ENCODE assay signal across 8 cellular contexts in the genomic region with DNA sequence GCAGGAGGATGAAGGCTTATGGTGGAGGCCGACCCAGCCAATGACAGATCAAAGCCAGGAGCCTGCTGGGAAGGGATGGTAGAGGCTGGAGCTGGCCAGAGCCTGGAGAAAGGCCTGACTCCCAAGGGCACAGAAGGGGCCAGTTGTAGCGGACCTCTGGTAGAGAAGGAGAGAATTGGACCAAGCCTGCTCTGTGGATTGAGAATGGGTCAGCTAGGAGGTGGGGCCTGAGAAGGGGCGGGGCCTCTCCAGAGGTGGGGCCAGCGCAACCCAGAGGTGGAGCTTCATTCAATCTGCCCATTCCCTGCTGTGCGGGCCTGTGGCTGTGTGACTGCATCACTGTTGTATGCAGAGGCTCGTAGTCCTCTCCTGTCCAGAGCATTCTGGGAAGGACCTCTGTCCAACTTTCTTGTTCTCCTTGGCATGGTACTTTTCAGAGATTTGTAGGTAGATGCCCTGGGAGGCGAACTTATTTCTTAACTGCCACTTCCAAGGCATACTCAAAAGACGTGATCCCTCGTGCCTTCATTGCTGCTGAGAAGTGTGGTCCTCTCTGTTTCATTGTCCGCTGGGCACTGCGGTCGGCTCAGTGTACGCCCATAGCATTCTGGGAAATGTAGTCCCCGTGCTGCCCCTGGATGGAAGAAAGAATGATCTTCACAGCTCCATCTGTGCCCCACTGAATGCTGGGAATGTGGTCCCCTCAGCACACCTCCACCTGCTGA. TPM values are rescaled to one million over a fixed set of nuclear protein-coding genes. Genes with fewer than 3 reads are reported as not detected.
DNase-seq lines count a peak whose midpoint lies in the region; ATAC-seq, FAIRE-seq and TF ChIP-seq lines count a peak whose summit lies in the region.

No MANE protein-coding gene starts in this region.

- DNase-seq in activated CD4-positive, alpha-beta T cell treated with anti-CD3 and anti-CD28 coated beads, Interleukin-2, amount 50 U/mL, for 1 hour: peak; percentile 18
- DNase-seq in activated CD4-positive, alpha-beta T cell treated with anti-CD3 and anti-CD28 coated beads, Interleukin-2, amount 50 U/mL, for 4 hours: no peak
- DNase-seq in NCI-H460 (ENCODE audit: extremely low read depth, low read depth) (peak; percentile 40), astrocyte (ENCODE audit: low read depth) (peak; percentile 62), iPS-NIHi11 (ENCODE audit: low spot score) (peak; percentile 61), tibial nerve (ENCODE audit: low spot score in 2 of 2) (peak; percentile 37 to 51)

- no peaks in the 10 kb centered on the region for H3K27me3 Mint-ChIP-seq in astrocyte (ENCODE audit: low read depth, unreplicated experiment)

- peak overlapping the region; percentile 82 for H2AFZ ChIP-seq in astrocyte (ENCODE audit: low read depth, low read length)

- H3K27ac ChIP-seq in astrocyte (ENCODE audit: low read depth, low read length): peak overlapping the region; percentile 71
- peak overlapping the region in 2 of 4 donors; percentile 46 to 78 for H3K27ac ChIP-seq in tibial nerve

- H3K9me3 Mint-ChIP-seq in astrocyte (ENCODE audit: unreplicated experiment): peaks cover 3% of the 10 kb centered on the region

- H3K4me1 Mint-ChIP-seq in astrocyte (ENCODE audit: low read depth, unreplicated experiment): peaks cover 8% of the 10 kb centered on the region

- H3K27ac Mint-ChIP-seq in astrocyte (ENCODE audit: unreplicated experiment): peak overlapping the region; percentile 16

- H3K36me3 Mint-ChIP-seq in astrocyte (ENCODE audit: low read depth, unreplicated experiment): peaks cover 4% of the 10 kb centered on the region

- peak overlapping the region; percentile 62 for H3K9ac ChIP-seq in astrocyte (ENCODE audit: low read length)

- ATAC-seq in HG03280 (IDR thresholded peaks at IDR 0.05; ENCODE audit: unreplicated experiment) (no peak), HG03457 (IDR thresholded peaks at IDR 0.05; ENCODE audit: unreplicated experiment) (no peak)

- no peaks in the 10 kb centered on the region for H3K9me3 ChIP-seq in astrocyte (ENCODE audit: insufficient read depth, low read depth, low read length)
- H3K9me3 ChIP-seq in tibial nerve: no peaks in the 10 kb centered on the region

- peaks cover 3% of the 10 kb centered on the region for H3K4me1 ChIP-seq in astrocyte (ENCODE audit: insufficient read depth, low read length)
- peaks cover 0 to 38% (median 0%) of the 10 kb centered on the region in 4 donors for H3K4me1 ChIP-seq in tibial nerve

- H3K4me3 Mint-ChIP-seq in astrocyte (ENCODE audit: unreplicated experiment): peak overlapping the region; percentile 46

- H3K36me3 ChIP-seq in astrocyte (ENCODE audit: insufficient read depth, low read length) (no peaks in the 10 kb centered on the region), tibial nerve (no peaks in the 10 kb centered on the region)

- H4K20me1 ChIP-seq in astrocyte (ENCODE audit: insufficient read depth, low read length): no peaks in the 10 kb centered on the region

- peaks cover 2% of the 10 kb centered on the region for H3K79me2 ChIP-seq in astrocyte (ENCODE audit: insufficient read depth, low read length)

- H3K4me3 ChIP-seq in astrocyte (ENCODE audit: insufficient read depth, low read depth, low read length): peak overlapping the region; percentile 49
- peak overlapping the region in 1 of 4 donors; percentile 11 for H3K4me3 ChIP-seq in tibial nerve

- no peak for TF ChIP-seq CTCF in astrocyte (IDR thresholded peaks at IDR 0.05; ENCODE audit: insufficient read depth, low read depth, low read length)
- TF ChIP-seq CTCF in tibial nerve (IDR thresholded peaks at IDR 0.05): no peak

- peak; percentile 73 for FAIRE-seq in astrocyte (lab: Jason Lieb, UNC)

- H3K4me2 ChIP-seq in astrocyte (ENCODE audit: low read length): peak overlapping the region; percentile 84

- peaks cover 5% of the 10 kb centered on the region for H3K27me3 ChIP-seq in astrocyte (ENCODE audit: insufficient read depth, low read length)
- peaks cover 2 to 30% of the 10 kb centered on the region in 2 donors for H3K27me3 ChIP-seq in tibial nerve

- no peak for TF ChIP-seq POLR2A in tibial nerve (IDR thresholded peaks at IDR 0.05)

- WGBS in tibial nerve, 2 donors: 30 to 35% methylated on average over 13 to 14 of the region's 14 CpGs

- no peak for TF ChIP-seq EP300 in tibial nerve (IDR thresholded peaks at IDR 0.05)

RNA-seq across cellular contexts. Expression of a gene that starts 6.7 kb away (rescaled TPM):
- total RNA-seq in NCI-H460 (2014; rRNA removed; shearing (Covaris generic)): 0.25 and 0.40 TPM in 2 replicates
- polyA plus RNA-seq in NCI-H460 (2014; cell fraction: nucleus; rRNA removed): 0.36 and 0.53 TPM in 2 replicates
- 6.2 and 9.3 TPM in 2 replicates for total RNA-seq in astrocyte
- total RNA-seq in tibial nerve: under 1 TPM; 0.42 to 0.90 (median 0.51) TPM

RNA-seq across cellular contexts. Expression of a gene that starts 8.8 kb away (rescaled TPM):
- 78.2 and 78.7 TPM in 2 replicates for total RNA-seq in NCI-H460 (2014; rRNA removed; shearing (Covaris generic))
- 57.1 and 61.6 TPM in 2 replicates for polyA plus RNA-seq in NCI-H460 (2014; cell fraction: nucleus; rRNA removed)
- total RNA-seq in astrocyte (370 and 396 TPM in 2 replicates), tibial nerve (10 to 100 TPM; 51.3 to 78.6 (median 65.8) TPM)

RNA-seq across cellular contexts. Expression of a gene that starts 36.0 kb away (rescaled TPM):
- total RNA-seq in NCI-H460 (2014; rRNA removed; shearing (Covaris generic)): 0.17 TPM in 1 of 2 replicates, not detected in the other
- polyA plus RNA-seq in NCI-H460 (2014; cell fraction: nucleus; rRNA removed): 0.42 TPM in 1 of 2 replicates, not detected in the other
- not detected in 2 replicates for total RNA-seq in astrocyte
- total RNA-seq in tibial nerve: not detected

RNA-seq across cellular contexts. Expression of a gene that starts 36.4 kb away (rescaled TPM):
- total RNA-seq in NCI-H460 (2014; rRNA removed; shearing (Covaris generic)): 2.4 and 4.0 TPM in 2 replicates
- 7.3 and 8.1 TPM in 2 replicates for polyA plus RNA-seq in NCI-H460 (2014; cell fraction: nucleus; rRNA removed)
- total RNA-seq in astrocyte (8.7 and 10.5 TPM in 2 replicates), tibial nerve (10 to 100 TPM in 2 of 4 donors, 1 to 10 TPM in 2; 8.3 to 14.4 (median 10.2) TPM)

RNA-seq across cellular contexts. Expression of a gene that starts 45.6 kb away (rescaled TPM):
- 19.3 and 26.3 TPM in 2 replicates for total RNA-seq in NCI-H460 (2014; rRNA removed; shearing (Covaris generic))
- 31.3 and 45.0 TPM in 2 replicates for polyA plus RNA-seq in NCI-H460 (2014; cell fraction: nucleus; rRNA removed)
- total RNA-seq in astrocyte (35.6 and 41.4 TPM in 2 replicates), tibial nerve (10 to 100 TPM; 15.1 to 33.1 (median 29.7) TPM)

Comparison
In these comparisons a context has a peak if more than half of its experiments do, and no peak if none do; other contexts are left out.
1. DNase-seq: peak in activated CD4-positive, alpha-beta T cell treated with anti-CD3 and anti-CD28 coated beads, Interleukin-2, amount 50 U/mL, for 1 hour (single experiment), NCI-H460 (single experiment), astrocyte (single experiment), iPS-NIHi11 (single experiment) and tibial nerve (2 of 2); none in activated CD4-positive, alpha-beta T cell treated with anti-CD3 and anti-CD28 coated beads, Interleukin-2, amount 50 U/mL, for 4 hours (0 of 2).